Comparison of ENCODE assay signal across 19 cellular contexts in the genomic region with DNA sequence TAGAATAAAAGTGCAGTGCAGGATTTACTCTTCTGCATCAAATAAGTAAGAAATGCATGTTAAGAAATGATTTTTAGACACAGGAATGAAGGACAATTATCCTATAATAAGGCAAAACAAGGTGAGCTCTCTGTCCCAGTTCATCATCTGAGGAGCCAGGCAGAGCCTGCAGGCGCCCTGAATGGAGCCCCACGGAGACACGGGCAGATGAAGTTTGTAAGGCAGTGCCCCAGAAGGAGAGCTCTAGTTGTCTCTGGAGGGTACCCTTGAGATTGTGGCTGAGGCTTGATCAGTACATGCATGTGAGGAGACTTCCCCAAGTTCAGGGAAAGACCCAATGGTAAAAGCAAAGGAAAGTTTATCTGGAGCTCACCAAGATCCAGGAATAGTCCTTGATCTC. TPM values are rescaled to one million over a fixed set of nuclear protein-coding genes. Genes with fewer than 3 reads are reported as not detected.
A peak's percentile ranks its signal among the peaks of the same experiment; 100 is the strongest.
DNase-seq lines count a peak whose midpoint lies in the region; ATAC-seq and TF ChIP-seq lines count a peak whose summit lies in the region.
"Had no signal": no experiment of that assay in that cellular context is flagged by ENCODE, and none has a peak within 500 bp of the region (broad histone marks: within the 10 kb centered on the region; RNA-seq: fewer than 3 reads in every experiment).

No MANE protein-coding gene starts in this region.

- no peaks in the 10 kb centered on the region for H3K27me3 ChIP-seq in osteoblast (ENCODE audit: insufficient read depth, low read length)

- no peak overlapping the region for H2AFZ ChIP-seq in osteoblast (ENCODE audit: low read length)

- no peak overlapping the region for H3K27ac ChIP-seq in osteoblast (ENCODE audit: low read depth, low read length)
- H3K27ac ChIP-seq: A549 had no signal

- H3K79me2 ChIP-seq in osteoblast (ENCODE audit: insufficient read depth, low read length) = peaks cover 64% of the 10 kb centered on the region

- no peak for DNase-seq in activated CD8-positive, alpha-beta T cell treated with anti-CD3 and anti-CD28 coated beads for 36 hours
- DNase-seq in activated CD8-positive, alpha-beta T cell treated with anti-CD3 and anti-CD28 coated beads, Interleukin-2, amount 10 ng/mL, durations not matched to agents 7 days and 5 days = no peak
- no peak for DNase-seq in natural killer cell
- no peak for DNase-seq in natural killer cell treated with Interleukin-12 subunit alpha and Interleukin-12 subunit beta and Interleukin-15 and Interleukin-18, amount 100 ng/mL, for 72 hours (ENCODE audit: low spot score)
- DNase-seq in activated T-helper 1 cell treated with anti-CD3 and anti-CD28 coated beads, Interleukin-12 subunit alpha, Interleukin-12 subunit beta, Interleukin-2, Interleukin-4 antibody, amounts not matched to agents 30 ng/mL and 10 ng/mL and 1 ng/mL, durations not matched to agents 14 hours and 24 hours and 36 hours (ENCODE audit: low spot score) = no peak
- peak; percentile 14 for DNase-seq in osteoblast (ENCODE audit: insufficient read length, low spot score, missing footprints)
- DNase-seq in SIG-M5 treated with dmso at 0.1 percent for 504 hours (lab: John Stamatoyannopoulos, UW; ENCODE audit: unreplicated experiment) = no peak
- DNase-seq in NCI-H1436 treated with DMSO at 0.1 percent for 48 hours (lab: John Stamatoyannopoulos, UW) = no peak
- DNase-seq: H9; KBM-7; NCI-H1417; NCI-H2029; NCI-H2171; NCI-H446; NCI-H69; NK-92 treated with Interleukin-12 subunit alpha and Interleukin-12 subunit beta, amount 100 ng/mL, for 24 hours; OCI-M1 had no signal

- no peaks in the 10 kb centered on the region for H3K9me3 Mint-ChIP-seq in activated CD8-positive, alpha-beta T cell treated with anti-CD3 and anti-CD28 coated beads for 36 hours
- H3K9me3 Mint-ChIP-seq in activated CD8-positive, alpha-beta T cell treated with anti-CD3 and anti-CD28 coated beads, Interleukin-2, amount 10 ng/mL, durations not matched to agents 7 days and 5 days (ENCODE audit: insufficient read depth) = no peaks in the 10 kb centered on the region
- H3K9me3 Mint-ChIP-seq in natural killer cell = no peaks in the 10 kb centered on the region
- H3K9me3 Mint-ChIP-seq in natural killer cell treated with Interleukin-12 subunit alpha and Interleukin-12 subunit beta and Interleukin-15 and Interleukin-18, amount 100 ng/mL, for 72 hours = no peaks in the 10 kb centered on the region
- no peaks in the 10 kb centered on the region for H3K9me3 Mint-ChIP-seq in activated T-helper 1 cell treated with anti-CD3 and anti-CD28 coated beads, Interleukin-12 subunit alpha, Interleukin-12 subunit beta, Interleukin-2, Interleukin-4 antibody, amounts not matched to agents 30 ng/mL and 10 ng/mL and 1 ng/mL, durations not matched to agents 14 hours and 24 hours and 36 hours
- H3K9me3 Mint-ChIP-seq: H9 had no signal

- H3K4me1 Mint-ChIP-seq in activated CD8-positive, alpha-beta T cell treated with anti-CD3 and anti-CD28 coated beads for 36 hours (ENCODE audit: low read depth) = peaks cover 59% of the 10 kb centered on the region
- peaks cover 68% of the 10 kb centered on the region for H3K4me1 Mint-ChIP-seq in activated CD8-positive, alpha-beta T cell treated with anti-CD3 and anti-CD28 coated beads, Interleukin-2, amount 10 ng/mL, durations not matched to agents 7 days and 5 days (ENCODE audit: low read depth)
- H3K4me1 Mint-ChIP-seq in natural killer cell = peaks cover 55 to 65% of the 10 kb centered on the region in 2 donors
- peaks cover 48 to 50% of the 10 kb centered on the region in 2 donors for H3K4me1 Mint-ChIP-seq in natural killer cell treated with Interleukin-12 subunit alpha and Interleukin-12 subunit beta and Interleukin-15 and Interleukin-18, amount 100 ng/mL, for 72 hours (ENCODE audit: low read depth in 2 of 2)
- H3K4me1 Mint-ChIP-seq in activated T-helper 1 cell treated with anti-CD3 and anti-CD28 coated beads, Interleukin-12 subunit alpha, Interleukin-12 subunit beta, Interleukin-2, Interleukin-4 antibody, amounts not matched to agents 30 ng/mL and 10 ng/mL and 1 ng/mL, durations not matched to agents 14 hours and 24 hours and 36 hours (ENCODE audit: low read depth) = peaks cover 57% of the 10 kb centered on the region

- peaks cover 5% of the 10 kb centered on the region for H3K36me3 Mint-ChIP-seq in activated CD8-positive, alpha-beta T cell treated with anti-CD3 and anti-CD28 coated beads for 36 hours (ENCODE audit: low read depth)
- H3K36me3 Mint-ChIP-seq in activated CD8-positive, alpha-beta T cell treated with anti-CD3 and anti-CD28 coated beads, Interleukin-2, amount 10 ng/mL, durations not matched to agents 7 days and 5 days (ENCODE audit: low read depth) = peaks cover 46% of the 10 kb centered on the region
- no peaks in the 10 kb centered on the region for H3K36me3 Mint-ChIP-seq in natural killer cell
- H3K36me3 Mint-ChIP-seq in natural killer cell treated with Interleukin-12 subunit alpha and Interleukin-12 subunit beta and Interleukin-15 and Interleukin-18, amount 100 ng/mL, for 72 hours = no peaks in the 10 kb centered on the region
- peaks cover 8% of the 10 kb centered on the region for H3K36me3 Mint-ChIP-seq in activated T-helper 1 cell treated with anti-CD3 and anti-CD28 coated beads, Interleukin-12 subunit alpha, Interleukin-12 subunit beta, Interleukin-2, Interleukin-4 antibody, amounts not matched to agents 30 ng/mL and 10 ng/mL and 1 ng/mL, durations not matched to agents 14 hours and 24 hours and 36 hours (ENCODE audit: low read depth)

- peak overlapping the region; percentile 58 for H3K27ac Mint-ChIP-seq in activated CD8-positive, alpha-beta T cell treated with anti-CD3 and anti-CD28 coated beads for 36 hours
- no peak overlapping the region for H3K27ac Mint-ChIP-seq in activated CD8-positive, alpha-beta T cell treated with anti-CD3 and anti-CD28 coated beads, Interleukin-2, amount 10 ng/mL, durations not matched to agents 7 days and 5 days
- peak overlapping the region in 1 of 2 donors; percentile 89 for H3K27ac Mint-ChIP-seq in natural killer cell
- H3K27ac Mint-ChIP-seq in natural killer cell treated with Interleukin-12 subunit alpha and Interleukin-12 subunit beta and Interleukin-15 and Interleukin-18, amount 100 ng/mL, for 72 hours = no peak overlapping the region
- peak overlapping the region; percentile 81 for H3K27ac Mint-ChIP-seq in activated T-helper 1 cell treated with anti-CD3 and anti-CD28 coated beads, Interleukin-12 subunit alpha, Interleukin-12 subunit beta, Interleukin-2, Interleukin-4 antibody, amounts not matched to agents 30 ng/mL and 10 ng/mL and 1 ng/mL, durations not matched to agents 14 hours and 24 hours and 36 hours
- H3K27ac Mint-ChIP-seq: H9 had no signal

- H3K4me3 ChIP-seq in osteoblast (ENCODE audit: insufficient read depth, low read length) = no peak overlapping the region
- H3K4me3 ChIP-seq: A549 had no signal

- no peak overlapping the region for H3K4me2 ChIP-seq in osteoblast (ENCODE audit: insufficient read depth, low read length)
- H3K4me2 ChIP-seq: A549 had no signal

- H3K4me1 ChIP-seq in osteoblast (ENCODE audit: insufficient read depth, low read length) = no peaks in the 10 kb centered on the region
- H3K4me1 ChIP-seq: A549 had no signal

- POLR2A ChIA-PET in activated CD8-positive, alpha-beta T cell treated with anti-CD3 and anti-CD28 coated beads for 36 hours (lab: Charles Lee) = no interaction called here
- POLR2A ChIA-PET in activated CD8-positive, alpha-beta T cell treated with anti-CD3 and anti-CD28 coated beads, Interleukin-2, amount 10 ng/mL, durations not matched to agents 7 days and 5 days (lab: Charles Lee) = interaction anchor here (1.3 kb wide), 1 partner anchor 48 kb away, joined by 6 read pairs; no protein-coding TSS in a partner anchor

- H3K9me3 ChIP-seq in osteoblast (ENCODE audit: low read depth, low read length) = no peaks in the 10 kb centered on the region
- H3K9me3 ChIP-seq: A549 had no signal

- ATAC-seq in activated CD8-positive, alpha-beta T cell treated with anti-CD3 and anti-CD28 coated beads for 36 hours = no peak
- no peak for ATAC-seq in activated CD8-positive, alpha-beta T cell treated with anti-CD3 and anti-CD28 coated beads, Interleukin-2, amount 10 ng/mL, durations not matched to agents 7 days and 5 days
- no peak for ATAC-seq in natural killer cell
- no peak for ATAC-seq in natural killer cell treated with Interleukin-12 subunit alpha and Interleukin-12 subunit beta and Interleukin-15 and Interleukin-18, amount 100 ng/mL, for 72 hours
- ATAC-seq: A549 had no signal

- no peaks in the 10 kb centered on the region for H3K27me3 Mint-ChIP-seq in activated CD8-positive, alpha-beta T cell treated with anti-CD3 and anti-CD28 coated beads for 36 hours
- no peaks in the 10 kb centered on the region for H3K27me3 Mint-ChIP-seq in activated CD8-positive, alpha-beta T cell treated with anti-CD3 and anti-CD28 coated beads, Interleukin-2, amount 10 ng/mL, durations not matched to agents 7 days and 5 days (ENCODE audit: low read depth)
- no peaks in the 10 kb centered on the region for H3K27me3 Mint-ChIP-seq in natural killer cell (ENCODE audit: low read depth in 2 of 2)
- H3K27me3 Mint-ChIP-seq in natural killer cell treated with Interleukin-12 subunit alpha and Interleukin-12 subunit beta and Interleukin-15 and Interleukin-18, amount 100 ng/mL, for 72 hours = peaks cover 0 to 2% of the 10 kb centered on the region in 2 donors
- H3K27me3 Mint-ChIP-seq in activated T-helper 1 cell treated with anti-CD3 and anti-CD28 coated beads, Interleukin-12 subunit alpha, Interleukin-12 subunit beta, Interleukin-2, Interleukin-4 antibody, amounts not matched to agents 30 ng/mL and 10 ng/mL and 1 ng/mL, durations not matched to agents 14 hours and 24 hours and 36 hours (ENCODE audit: insufficient read depth) = no peaks in the 10 kb centered on the region

- H3K36me3 ChIP-seq in osteoblast (ENCODE audit: insufficient read depth, low read length) = no peaks in the 10 kb centered on the region

- no peak for TF ChIP-seq CTCF in activated CD8-positive, alpha-beta T cell treated with anti-CD3 and anti-CD28 coated beads for 36 hours (IDR thresholded peaks at IDR 0.05)
- no peak for TF ChIP-seq CTCF in natural killer cell (IDR thresholded peaks at IDR 0.05)
- no peak for TF ChIP-seq CTCF in osteoblast (IDR thresholded peaks at IDR 0.05; ENCODE audit: extremely low read depth, low read depth, low read length)

- H3K4me3 Mint-ChIP-seq in activated CD8-positive, alpha-beta T cell treated with anti-CD3 and anti-CD28 coated beads for 36 hours = no peak overlapping the region
- no peak overlapping the region for H3K4me3 Mint-ChIP-seq in activated CD8-positive, alpha-beta T cell treated with anti-CD3 and anti-CD28 coated beads, Interleukin-2, amount 10 ng/mL, durations not matched to agents 7 days and 5 days
- peak overlapping the region; percentile 26 for H3K4me3 Mint-ChIP-seq in natural killer cell
- no peak overlapping the region for H3K4me3 Mint-ChIP-seq in natural killer cell treated with Interleukin-12 subunit alpha and Interleukin-12 subunit beta and Interleukin-15 and Interleukin-18, amount 100 ng/mL, for 72 hours
- H3K4me3 Mint-ChIP-seq in activated T-helper 1 cell treated with anti-CD3 and anti-CD28 coated beads, Interleukin-12 subunit alpha, Interleukin-12 subunit beta, Interleukin-2, Interleukin-4 antibody, amounts not matched to agents 30 ng/mL and 10 ng/mL and 1 ng/mL, durations not matched to agents 14 hours and 24 hours and 36 hours = no peak overlapping the region
- H3K4me3 Mint-ChIP-seq: H9 had no signal

- no peaks in the 10 kb centered on the region for H4K20me1 ChIP-seq in osteoblast (ENCODE audit: insufficient read depth, low read length)

- intact Hi-C loops in activated CD8-positive, alpha-beta T cell treated with anti-CD3 and anti-CD28 coated beads for 36 hours (cut with micrococcal nuclease) = no loop called here
- intact Hi-C loops in natural killer cell (cut with micrococcal nuclease) = loop anchor here (2.0 to 5.0 kb wide), 2 partner anchors 34 to 48 kb away; no protein-coding TSS in a partner anchor
- intact Hi-C loops in activated T-helper 1 cell treated with anti-CD3 and anti-CD28 coated beads, Interleukin-12 subunit alpha, Interleukin-12 subunit beta, Interleukin-2, Interleukin-4 antibody, amounts not matched to agents 30 ng/mL and 10 ng/mL and 1 ng/mL, durations not matched to agents 14 hours and 24 hours and 36 hours (cut with micrococcal nuclease) = loop anchor here (1.0 to 2.0 kb wide), 3 partner anchors 23 to 48 kb away; no protein-coding TSS in a partner anchor

- CTCF ChIA-PET in activated CD8-positive, alpha-beta T cell treated with anti-CD3 and anti-CD28 coated beads for 36 hours (lab: Charles Lee) = interaction anchor here (1.0 kb wide), 3 partner anchors 15 to 29 kb away, joined by 3 to 4 read pairs (median 3); no protein-coding TSS in a partner anchor
- CTCF ChIA-PET in activated CD8-positive, alpha-beta T cell treated with anti-CD3 and anti-CD28 coated beads, Interleukin-2, amount 10 ng/mL, durations not matched to agents 7 days and 5 days (lab: Charles Lee) = interaction anchor here (1.1 to 2.1 kb wide), 7 partner anchors 9 to 121 kb away, joined by 3 to 5 read pairs (median 3); no protein-coding TSS in a partner anchor

RNA-seq across cellular contexts. Expression of gene ATP10A, which starts 50.3 kb away (rescaled TPM):
- 10 to 100 TPM; 17.8 to 21.0 TPM for total RNA-seq in activated CD8-positive, alpha-beta T cell treated with anti-CD3 and anti-CD28 coated beads for 36 hours
- 10 to 100 TPM; 53.8 to 58.9 TPM for total RNA-seq in activated CD8-positive, alpha-beta T cell treated with anti-CD3 and anti-CD28 coated beads, Interleukin-2, amount 10 ng/mL, durations not matched to agents 7 days and 5 days
- total RNA-seq in natural killer cell (10 to 100 TPM; 50.1 to 67.0 (median 51.2) TPM), osteoblast (26.5 and 32.9 TPM in 2 replicates)
- total RNA-seq in natural killer cell treated with Interleukin-12 subunit alpha and Interleukin-12 subunit beta and Interleukin-15 and Interleukin-18, amount 100 ng/mL, for 72 hours = 10 to 100 TPM; 16.6 to 22.8 TPM
- total RNA-seq in activated T-helper 1 cell treated with anti-CD3 and anti-CD28 coated beads, Interleukin-12 subunit alpha, Interleukin-12 subunit beta, Interleukin-2, Interleukin-4 antibody, amounts not matched to agents 30 ng/mL and 10 ng/mL and 1 ng/mL, durations not matched to agents 14 hours and 24 hours and 36 hours = 42.8 and 47.9 TPM in 2 replicates
- total RNA-seq: RPMI7951 had no signal

Comparison
In these comparisons a context has a peak if more than half of its experiments do, and no peak if none do; other contexts are left out.
1. H3K27ac Mint-ChIP-seq: peak in activated CD8-positive, alpha-beta T cell treated with anti-CD3 and anti-CD28 coated beads for 36 hours (single experiment) and activated T-helper 1 cell treated with anti-CD3 and anti-CD28 coated beads, Interleukin-12 subunit alpha, Interleukin-12 subunit beta, Interleukin-2, Interleukin-4 antibody, amounts not matched to agents 30 ng/mL and 10 ng/mL and 1 ng/mL, durations not matched to agents 14 hours and 24 hours and 36 hours (single experiment); none in activated CD8-positive, alpha-beta T cell treated with anti-CD3 and anti-CD28 coated beads, Interleukin-2, amount 10 ng/mL, durations not matched to agents 7 days and 5 days (single experiment) and natural killer cell treated with Interleukin-12 subunit alpha and Interleukin-12 subunit beta and Interleukin-15 and Interleukin-18, amount 100 ng/mL, for 72 hours (0 of 2).